In the genomic region with DNA sequence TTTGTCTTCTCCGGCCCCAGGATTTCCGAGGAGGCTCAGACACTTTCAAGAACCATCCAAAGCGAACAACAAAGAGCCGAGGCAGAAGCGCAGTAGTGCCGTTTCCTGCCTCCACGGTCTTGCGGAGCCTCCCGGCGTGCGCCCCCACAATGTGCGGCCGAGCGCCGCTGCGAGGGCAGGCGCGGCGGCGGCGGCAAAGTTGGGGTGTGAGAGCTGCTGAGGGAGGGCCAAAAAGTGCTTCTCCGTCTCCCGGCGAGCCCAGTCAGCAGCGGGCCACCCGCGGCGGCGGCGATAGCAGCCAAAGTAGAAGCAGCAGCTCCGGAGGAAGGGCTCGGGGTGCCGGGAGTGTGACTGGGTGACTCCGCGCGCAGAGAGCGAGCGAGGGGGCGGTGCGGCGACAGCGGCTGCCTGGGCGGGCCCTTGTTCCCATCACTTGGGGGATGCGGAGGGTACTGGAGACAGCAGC, we compare ENCODE assay signal across 8 cellular contexts.
DNase-seq lines count a peak whose midpoint lies in the region; ATAC-seq and TF ChIP-seq lines count a peak whose summit lies in the region.

No MANE protein-coding gene starts in this region.

- no TSS peak for BruUV-seq in Caco-2 (replicated peaks; lab: Mats Ljungman, UMichigan)

- H3K9me3 ChIP-seq in Caco-2 (no peaks in the 10 kb centered on the region), duodenal mucosa (ENCODE audit: control insufficient read depth in 1 of 2, low read length in 2 of 2) (no peaks in the 10 kb centered on the region), left lung (no peaks in the 10 kb centered on the region)

- peaks cover 5% of the 10 kb centered on the region; the same call in 1 of the 2 replicates for H3K4me1 ChIP-seq in Caco-2
- peaks cover 0 to 17% of the 10 kb centered on the region in 2 donors for H3K4me1 ChIP-seq in duodenal mucosa (ENCODE audit: control insufficient read depth in 1 of 2, insufficient read depth in 2 of 2, low read length in 2 of 2)
- no peaks in the 10 kb centered on the region for H3K4me1 ChIP-seq in left lung

- H3K9me3 Mint-ChIP-seq in Caco-2 (ENCODE audit: unreplicated experiment): no peaks in the 10 kb centered on the region

- H3K36me3 Mint-ChIP-seq in Caco-2 (ENCODE audit: insufficient read depth, unreplicated experiment): no peaks in the 10 kb centered on the region

- intact Hi-C loops in Caco-2 (cut with micrococcal nuclease; ENCODE audit: unreplicated experiment) (loop anchor here (1.0 to 2.0 kb wide), 2 partner anchors 14 to 26 kb away; no protein-coding TSS in a partner anchor), left lung (cut with DNase I) (no loop called here)

- POLR2A ChIA-PET in Caco-2 (lab: Charles Lee): no interaction called here

- DNase-seq in Caco-2: peak in 1 of 2 experiments; percentile 45
- DNase-seq in H4 (ENCODE audit: low spot score): peak; percentile 12
- peak; percentile 54 to 85 for DNase-seq in left lung
- peak; percentile 48 for DNase-seq in stromal cell of bone marrow (ENCODE audit: low read depth)
- no peak for DNase-seq in activated naive CD4-positive, alpha-beta T cell treated with anti-CD3 and anti-CD28 coated beads, Interleukin-2, amount 50 U/mL, for 16 hours

- CTCF ChIA-PET in Caco-2 (lab: Charles Lee): no interaction called here

- H3K4me3 Mint-ChIP-seq in Caco-2 (ENCODE audit: unreplicated experiment): no peak overlapping the region

- H3K4me1 Mint-ChIP-seq in Caco-2 (ENCODE audit: low read depth, unreplicated experiment): no peaks in the 10 kb centered on the region

- TF ChIP-seq CTCF in Caco-2 (IDR thresholded peaks at IDR 0.05; ENCODE audit: insufficient read depth in 1 of 2, low read depth in 1 of 2, low read length in 1 of 2, severe bottlenecking in 1 of 2, unreplicated experiment in 1 of 2): no peak
- no peak for TF ChIP-seq CTCF in left lung (IDR thresholded peaks at IDR 0.05)

- H3K9ac ChIP-seq in duodenal mucosa (ENCODE audit: low read depth in 1 of 2, low read length in 2 of 2): peak overlapping the region; percentile 35 to 48

- ATAC-seq in left lung (peak; percentile 80), HG02571 (IDR thresholded peaks at IDR 0.05; ENCODE audit: unreplicated experiment) (no peak)

- H3K27ac Mint-ChIP-seq in Caco-2 (ENCODE audit: unreplicated experiment): no peak overlapping the region

- H3K4me3 ChIP-seq in Caco-2 (ENCODE audit: low read depth, low read length): peak overlapping the region; percentile 40
- H3K4me3 ChIP-seq in duodenal mucosa (ENCODE audit: low read depth in 1 of 2, low read length in 2 of 2): peak overlapping the region; percentile 72 to 74
- peak overlapping the region; percentile 60 to 73 for H3K4me3 ChIP-seq in left lung

- H3K27ac ChIP-seq in duodenal mucosa (ENCODE audit: low read depth, low read length) (peak overlapping the region; percentile 16), left lung (peak overlapping the region; percentile 77 to 88)

- no peaks in the 10 kb centered on the region for H3K27me3 Mint-ChIP-seq in Caco-2 (ENCODE audit: insufficient read depth, unreplicated experiment)

- H3K36me3 ChIP-seq in Caco-2 (ENCODE audit: control insufficient read depth, insufficient read depth, low read length) (no peaks in the 10 kb centered on the region), duodenal mucosa (ENCODE audit: control insufficient read depth in 1 of 2, insufficient read depth in 2 of 2, low read length in 2 of 2) (no peaks in the 10 kb centered on the region), left lung (no peaks in the 10 kb centered on the region)

- no peaks in the 10 kb centered on the region for H3K27me3 ChIP-seq in Caco-2 (replicated peaks; ENCODE audit: control insufficient read depth, insufficient read depth, low read length)
- H3K27me3 ChIP-seq in duodenal mucosa (ENCODE audit: control insufficient read depth in 1 of 2, insufficient read depth in 2 of 2, low read length in 2 of 2): no peaks in the 10 kb centered on the region
- H3K27me3 ChIP-seq in left lung: peaks cover 0 to 37% of the 10 kb centered on the region in 2 donors

TF ChIP-seq in PFSK-1, 5 proteins besides CTCF, POLR2A, EP300 and RAD21:
- no peak; the same call in 1 of the 2 replicates for TF ChIP-seq POLR2AphosphoS5 (IDR thresholded peaks at IDR 0.05; ENCODE audit: low read depth, low read length)
- peak; percentile 45 for TF ChIP-seq FOXP2 (optimal IDR thresholded peaks at IDR 0.05; ENCODE audit: borderline replicate concordance, extremely low read depth, extremely low read length, insufficient read depth)
- TF ChIP-seq, protein P1, sequence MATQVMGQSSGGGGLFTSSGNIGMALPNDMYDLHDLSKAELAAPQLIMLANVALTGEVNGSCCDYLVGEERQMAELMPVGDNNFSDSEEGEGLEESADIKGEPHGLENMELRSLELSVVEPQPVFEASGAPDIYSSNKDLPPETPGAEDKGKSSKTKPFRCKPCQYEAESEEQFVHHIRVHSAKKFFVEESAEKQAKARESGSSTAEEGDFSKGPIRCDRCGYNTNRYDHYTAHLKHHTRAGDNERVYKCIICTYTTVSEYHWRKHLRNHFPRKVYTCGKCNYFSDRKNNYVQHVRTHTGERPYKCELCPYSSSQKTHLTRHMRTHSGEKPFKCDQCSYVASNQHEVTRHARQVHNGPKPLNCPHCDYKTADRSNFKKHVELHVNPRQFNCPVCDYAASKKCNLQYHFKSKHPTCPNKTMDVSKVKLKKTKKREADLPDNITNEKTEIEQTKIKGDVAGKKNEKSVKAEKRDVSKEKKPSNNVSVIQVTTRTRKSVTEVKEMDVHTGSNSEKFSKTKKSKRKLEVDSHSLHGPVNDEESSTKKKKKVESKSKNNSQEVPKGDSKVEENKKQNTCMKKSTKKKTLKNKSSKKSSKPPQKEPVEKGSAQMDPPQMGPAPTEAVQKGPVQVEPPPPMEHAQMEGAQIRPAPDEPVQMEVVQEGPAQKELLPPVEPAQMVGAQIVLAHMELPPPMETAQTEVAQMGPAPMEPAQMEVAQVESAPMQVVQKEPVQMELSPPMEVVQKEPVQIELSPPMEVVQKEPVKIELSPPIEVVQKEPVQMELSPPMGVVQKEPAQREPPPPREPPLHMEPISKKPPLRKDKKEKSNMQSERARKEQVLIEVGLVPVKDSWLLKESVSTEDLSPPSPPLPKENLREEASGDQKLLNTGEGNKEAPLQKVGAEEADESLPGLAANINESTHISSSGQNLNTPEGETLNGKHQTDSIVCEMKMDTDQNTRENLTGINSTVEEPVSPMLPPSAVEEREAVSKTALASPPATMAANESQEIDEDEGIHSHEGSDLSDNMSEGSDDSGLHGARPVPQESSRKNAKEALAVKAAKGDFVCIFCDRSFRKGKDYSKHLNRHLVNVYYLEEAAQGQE (IDR thresholded peaks at IDR 0.05; ENCODE audit: insufficient read depth in 1 of 2, low read depth in 2 of 2, low read length in 2 of 2): no peak
- TF ChIP-seq SIN3A (IDR thresholded peaks at IDR 0.05; ENCODE audit: borderline replicate concordance, insufficient read depth, low read length): 0 out of 2 replicates have a peak, but pooled peaks have one; percentile 3
- no peak for TF ChIP-seq TAF1 (IDR thresholded peaks at IDR 0.05; ENCODE audit: borderline replicate concordance, insufficient read depth, low read length)
